Comparison of ENCODE assay signal across 1 cellular context in the genomic region with DNA sequence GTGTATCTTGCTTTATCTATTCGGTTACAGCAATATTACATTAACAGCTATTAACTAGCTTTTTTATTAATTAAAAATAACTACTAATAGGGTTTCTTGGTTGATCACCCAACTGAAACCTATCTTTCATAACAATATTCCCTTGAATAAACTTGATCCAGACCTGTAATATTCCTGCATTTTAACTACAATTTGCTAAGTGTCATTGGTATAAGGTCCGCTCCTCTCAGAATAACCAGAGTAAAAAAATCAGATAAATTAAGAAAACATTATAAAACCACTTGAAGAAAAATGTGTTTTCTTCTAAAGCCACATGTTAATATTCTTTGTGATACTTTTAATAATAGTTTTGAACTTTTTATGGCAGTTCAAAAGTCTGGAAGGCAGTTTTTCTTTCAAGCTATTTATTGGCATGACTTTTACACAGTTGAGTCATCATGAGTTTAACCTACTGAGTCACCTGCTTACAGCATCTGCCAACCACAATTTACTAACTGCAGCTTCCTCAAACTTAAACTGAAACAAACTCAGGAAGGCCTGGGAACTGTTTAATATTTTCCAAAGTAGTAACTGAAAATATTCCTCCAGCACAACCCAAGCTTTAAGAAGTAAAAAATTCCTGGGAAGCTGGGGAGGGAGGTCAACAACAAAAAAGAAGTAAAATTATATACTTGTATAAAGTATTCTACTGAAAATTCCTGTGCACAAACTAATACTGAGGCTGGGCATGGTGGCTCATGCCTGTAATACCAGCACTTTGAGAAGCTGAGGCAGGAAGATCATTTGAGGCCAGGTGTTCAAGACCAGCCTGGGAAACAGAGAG.
TF ChIP-seq lines count a peak whose summit lies in the region.

No MANE protein-coding gene starts in this region.

TF ChIP-seq in HEK293, 187 proteins besides CTCF, POLR2A, EP300 and RAD21 (continued from another document and continues in another):
- TF ChIP-seq, protein P1, sequence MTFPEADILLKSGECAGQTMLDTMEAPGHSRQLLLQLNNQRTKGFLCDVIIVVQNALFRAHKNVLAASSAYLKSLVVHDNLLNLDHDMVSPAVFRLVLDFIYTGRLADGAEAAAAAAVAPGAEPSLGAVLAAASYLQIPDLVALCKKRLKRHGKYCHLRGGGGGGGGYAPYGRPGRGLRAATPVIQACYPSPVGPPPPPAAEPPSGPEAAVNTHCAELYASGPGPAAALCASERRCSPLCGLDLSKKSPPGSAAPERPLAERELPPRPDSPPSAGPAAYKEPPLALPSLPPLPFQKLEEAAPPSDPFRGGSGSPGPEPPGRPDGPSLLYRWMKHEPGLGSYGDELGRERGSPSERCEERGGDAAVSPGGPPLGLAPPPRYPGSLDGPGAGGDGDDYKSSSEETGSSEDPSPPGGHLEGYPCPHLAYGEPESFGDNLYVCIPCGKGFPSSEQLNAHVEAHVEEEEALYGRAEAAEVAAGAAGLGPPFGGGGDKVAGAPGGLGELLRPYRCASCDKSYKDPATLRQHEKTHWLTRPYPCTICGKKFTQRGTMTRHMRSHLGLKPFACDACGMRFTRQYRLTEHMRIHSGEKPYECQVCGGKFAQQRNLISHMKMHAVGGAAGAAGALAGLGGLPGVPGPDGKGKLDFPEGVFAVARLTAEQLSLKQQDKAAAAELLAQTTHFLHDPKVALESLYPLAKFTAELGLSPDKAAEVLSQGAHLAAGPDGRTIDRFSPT (tag by site-specific recombination; IDR thresholded peaks at IDR 0.05), result peak; percentile 52
- TF ChIP-seq AEBP2 (tag by site-specific recombination; IDR thresholded peaks at IDR 0.05; ENCODE audit: borderline replicate concordance) (no peak), ZNF776 (tag by site-specific recombination; IDR thresholded peaks at IDR 0.05; ENCODE audit: borderline replicate concordance) (no peak), ZNF791 (tag by site-specific recombination; IDR thresholded peaks at IDR 0.05) (no peak), ZNF239 (tag by site-specific recombination; IDR thresholded peaks at IDR 0.05) (no peak), SCRT1 (tag by site-specific recombination; IDR thresholded peaks at IDR 0.05; ENCODE audit: borderline replicate concordance) (no peak), SCRT2 (tag by site-specific recombination; IDR thresholded peaks at IDR 0.05) (no peak), WT1 (tag by site-specific recombination; IDR thresholded peaks at IDR 0.05) (no peak), ZNF248 (tag by site-specific recombination; IDR thresholded peaks at IDR 0.05) (no peak), KLF10 (tag by site-specific recombination; IDR thresholded peaks at IDR 0.05) (peak; percentile 32; the same call in 1 of the 2 replicates), REPIN1 (tag by site-specific recombination; IDR thresholded peaks at IDR 0.05; ENCODE audit: low read depth) (no peak), ZNF184 (tag by site-specific recombination; IDR thresholded peaks at IDR 0.05) (peak; percentile 35; the same call in 1 of the 2 replicates), ZNF366 (tag by site-specific recombination; conservative IDR thresholded peaks at IDR 0.05) (peak; percentile 58), ZNF202 (tag by site-specific recombination; IDR thresholded peaks at IDR 0.05; ENCODE audit: borderline replicate concordance) (no peak), ZNF777 (tag by site-specific recombination; IDR thresholded peaks at IDR 0.05; ENCODE audit: borderline replicate concordance) (no peak), ZNF513 (tag by site-specific recombination; IDR thresholded peaks at IDR 0.05) (no peak), ZNF501 (tag by site-specific recombination; IDR thresholded peaks at IDR 0.05) (0 out of 2 replicates have a peak, but pooled peaks have one; percentile 29), TCF7L2 (IDR thresholded peaks at IDR 0.05; ENCODE audit: borderline replicate concordance, low read depth, low read length) (no peak), PRDM1 (tag by site-specific recombination; IDR thresholded peaks at IDR 0.05) (no peak), ZNF16 (tag by site-specific recombination; IDR thresholded peaks at IDR 0.05; ENCODE audit: low read depth) (no peak), ZNF214 (tag by site-specific recombination; IDR thresholded peaks at IDR 0.05; ENCODE audit: borderline replicate concordance) (no peak), KLF8 (tag by site-specific recombination; IDR thresholded peaks at IDR 0.05) (no peak; the same call in 1 of the 2 replicates), ZNF558 (tag by site-specific recombination; IDR thresholded peaks at IDR 0.05) (no peak), ZNF148 (tag by site-specific recombination; IDR thresholded peaks at IDR 0.05; ENCODE audit: borderline replicate concordance) (no peak), ZBTB6 (tag by site-specific recombination; IDR thresholded peaks at IDR 0.05) (no peak), GLI4 (tag by site-specific recombination; IDR thresholded peaks at IDR 0.05) (no peak), ZNF768 (tag by site-specific recombination; IDR thresholded peaks at IDR 0.05) (no peak), ZNF114 (tag by site-specific recombination; IDR thresholded peaks at IDR 0.05) (no peak), SP2 (tag by site-specific recombination; IDR thresholded peaks at IDR 0.05) (no peak), ZNF362 (tag by site-specific recombination; IDR thresholded peaks at IDR 0.05) (peak; percentile 36; the same call in 1 of the 2 replicates), ZNF704 (tag by site-specific recombination; IDR thresholded peaks at IDR 0.05) (no peak), IKZF3 (tag by site-specific recombination; IDR thresholded peaks at IDR 0.05) (peak; percentile 19; the same call in 1 of the 2 replicates), SP7 (tag by site-specific recombination; IDR thresholded peaks at IDR 0.05) (peak; percentile 32; the same call in 1 of the 2 replicates), HOXC10 (CRISPR knock-in tag; IDR thresholded peaks at IDR 0.05) (no peak), ZNF626 (tag by site-specific recombination; IDR thresholded peaks at IDR 0.05) (no peak), ZNF26 (tag by site-specific recombination; IDR thresholded peaks at IDR 0.05) (no peak)
- TF ChIP-seq, protein P2, sequence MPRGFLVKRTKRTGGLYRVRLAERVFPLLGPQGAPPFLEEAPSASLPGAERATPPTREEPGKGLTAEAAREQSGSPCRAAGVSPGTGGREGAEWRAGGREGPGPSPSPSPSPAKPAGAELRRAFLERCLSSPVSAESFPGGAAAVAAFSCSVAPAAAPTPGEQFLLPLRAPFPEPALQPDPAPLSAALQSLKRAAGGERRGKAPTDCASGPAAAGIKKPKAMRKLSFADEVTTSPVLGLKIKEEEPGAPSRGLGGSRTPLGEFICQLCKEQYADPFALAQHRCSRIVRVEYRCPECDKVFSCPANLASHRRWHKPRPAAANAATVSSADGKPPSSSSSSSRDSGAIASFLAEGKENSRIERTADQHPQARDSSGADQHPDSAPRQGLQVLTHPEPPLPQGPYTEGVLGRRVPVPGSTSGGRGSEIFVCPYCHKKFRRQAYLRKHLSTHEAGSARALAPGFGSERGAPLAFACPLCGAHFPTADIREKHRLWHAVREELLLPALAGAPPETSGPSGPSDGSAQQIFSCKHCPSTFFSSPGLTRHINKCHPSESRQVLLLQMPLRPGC (tag by site-specific recombination; IDR thresholded peaks at IDR 0.05), result peak; percentile 75
- TF ChIP-seq, protein P3, sequence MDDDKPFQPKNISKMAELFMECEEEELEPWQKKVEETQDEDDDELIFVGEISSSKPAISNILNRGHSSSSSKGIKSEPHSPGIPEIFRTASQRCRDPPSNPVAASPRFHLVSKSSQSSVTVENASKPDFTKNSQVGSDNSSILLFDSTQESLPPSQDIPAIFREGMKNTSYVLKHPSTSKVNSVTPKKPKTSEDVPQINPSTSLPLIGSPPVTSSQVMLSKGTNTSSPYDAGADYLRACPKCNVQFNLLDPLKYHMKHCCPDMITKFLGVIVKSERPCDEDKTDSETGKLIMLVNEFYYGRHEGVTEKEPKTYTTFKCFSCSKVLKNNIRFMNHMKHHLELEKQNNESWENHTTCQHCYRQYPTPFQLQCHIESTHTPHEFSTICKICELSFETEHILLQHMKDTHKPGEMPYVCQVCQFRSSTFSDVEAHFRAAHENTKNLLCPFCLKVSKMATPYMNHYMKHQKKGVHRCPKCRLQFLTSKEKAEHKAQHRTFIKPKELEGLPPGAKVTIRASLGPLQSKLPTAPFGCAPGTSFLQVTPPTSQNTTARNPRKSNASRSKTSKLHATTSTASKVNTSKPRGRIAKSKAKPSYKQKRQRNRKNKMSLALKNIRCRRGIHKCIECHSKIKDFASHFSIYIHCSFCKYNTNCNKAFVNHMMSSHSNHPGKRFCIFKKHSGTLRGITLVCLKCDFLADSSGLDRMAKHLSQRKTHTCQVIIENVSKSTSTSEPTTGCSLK (tag by site-specific recombination; IDR thresholded peaks at IDR 0.05), result no peak
